In the genomic region with DNA sequence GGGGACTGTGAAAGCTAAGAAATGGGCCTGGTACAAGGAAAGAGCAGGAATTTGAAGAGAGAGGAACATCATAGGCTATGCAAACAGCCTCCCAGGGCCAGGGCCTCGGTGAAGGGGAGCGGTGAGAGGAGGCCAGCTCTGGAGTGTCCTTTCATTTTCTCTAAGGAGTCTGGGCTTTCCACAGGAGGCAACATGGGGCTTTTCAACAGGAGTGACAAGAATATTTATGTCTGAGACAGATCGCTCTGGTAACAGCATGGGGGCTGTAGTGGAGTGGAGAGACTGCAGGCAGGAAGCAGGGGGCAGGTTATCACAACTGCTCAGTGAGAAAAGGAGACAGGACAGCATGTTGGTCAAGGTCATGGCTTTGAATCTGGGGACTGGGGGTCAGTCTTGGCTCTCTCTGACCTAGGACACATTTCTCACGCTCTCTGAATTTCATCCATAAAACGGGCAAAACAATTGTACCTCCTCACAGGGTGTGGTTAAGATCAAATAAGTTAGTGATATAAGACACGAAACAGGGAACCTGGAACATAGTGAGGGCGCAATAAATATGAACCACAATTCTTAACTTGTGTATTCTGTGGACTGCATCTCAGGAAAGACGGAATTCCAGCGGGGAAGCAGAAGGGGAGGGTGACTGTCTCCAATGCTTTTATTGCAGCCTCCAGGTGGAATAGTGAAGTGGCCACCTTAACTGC, we compare ENCODE assay signal across 11 cellular contexts. TPM values are rescaled to one million over a fixed set of nuclear protein-coding genes. Genes with fewer than 3 reads are reported as not detected.
DNase-seq lines count a peak whose midpoint lies in the region; ATAC-seq, FAIRE-seq and TF ChIP-seq lines count a peak whose summit lies in the region.
"Had no signal": no experiment of that assay in that cellular context is flagged by ENCODE, and none has a peak within 500 bp of the region (broad histone marks: within the 10 kb centered on the region; RNA-seq: fewer than 3 reads in every experiment).

No MANE protein-coding gene starts in this region.

- peak overlapping the region in 1 of 4 experiments; percentile 18; a peak in 1 of 7 replicates for H3K9ac ChIP-seq in H1 (replicated peaks in 1 of 4; ENCODE audit: extremely low read depth in 1 of 4, low read depth in 3 of 4, low read length in 3 of 4)

- peak overlapping the region; percentile 49; the same call in 1 of the 2 replicates for H3K18ac ChIP-seq in H1 (ENCODE audit: extremely low read depth, low read length)

- H3K23ac ChIP-seq in H1 (ENCODE audit: insufficient read length), result no peak overlapping the region

- no peak overlapping the region for H2AFZ ChIP-seq in PC-9
- no peak overlapping the region for H2AFZ ChIP-seq in H1 (ENCODE audit: low read length)

- H3K9me3 Mint-ChIP-seq in nephron progenitor cell, result peaks cover 6% of the 10 kb centered on the region
- H3K9me3 Mint-ChIP-seq: T-helper 2 cell treated with Interferon-gamma antibody and Interleukin-4, amounts not matched to agents 5 μg/mL and 100 μg/mL, for 36 hours had no signal

- H3K4me2 ChIP-seq in PC-9 (peak overlapping the region; percentile 67), H1 (ENCODE audit: insufficient read depth in 1 of 2, low read depth in 2 of 2, low read length in 2 of 2) (peak overlapping the region in 1 of 2 experiments; percentile 72; a peak in 2 of 4 replicates)

- no peak for ATAC-seq in GM18519 (IDR thresholded peaks at IDR 0.05; ENCODE audit: low FRiP score, unreplicated experiment)

- H3K4me1 Mint-ChIP-seq in nephron progenitor cell, result peaks cover 34% of the 10 kb centered on the region

- CTCF ChIA-PET in PC-9 (lab: Charles Lee), result interaction anchor here (1.6 to 2.0 kb wide), 2 partner anchors 32 to 36 kb away, joined by 7 to 23 read pairs; no protein-coding TSS in a partner anchor
- CTCF ChIA-PET in H1 (lab: Charles Lee; ENCODE audit: partially characterized antibody), result interaction anchor here (0.8 to 9.5 kb wide), 12 partner anchors 10 to 110 kb away, joined by 3 to 85 read pairs (median 6); no protein-coding TSS in a partner anchor

- H3K56ac ChIP-seq in H1 (replicated peaks; ENCODE audit: insufficient read length, low read depth, low read length), result no peak overlapping the region

- TF ChIP-seq RAD21 in H1 (IDR thresholded peaks at IDR 0.05 in 1 of 2, conservative IDR thresholded peaks at IDR 0.05 in 1 of 2; ENCODE audit: low read depth in 2 of 2, low read length in 2 of 2), result no peak

- no peak for TF ChIP-seq POLR2A in H1 (IDR thresholded peaks at IDR 0.05; ENCODE audit: control extremely low read depth in 1 of 2, low read depth in 2 of 2, low read length in 2 of 2)

- intact Hi-C loops in PC-9 (cut with micrococcal nuclease; ENCODE audit: unreplicated experiment), result loop anchor here (1.0 to 2.0 kb wide), 2 partner anchors 36 to 50 kb away; a partner anchor contains a TSS

- no peaks in the 10 kb centered on the region for H3K9me3 ChIP-seq in PC-9 (ENCODE audit: insufficient read depth, low read depth)
- no peaks in the 10 kb centered on the region for H3K9me3 ChIP-seq in H1 (ENCODE audit: insufficient read depth in 2 of 2, low read depth in 1 of 2, low read length in 1 of 2)

- 77% methylated on average over 9 of the region's 9 CpGs; no CpG with 5 or more reads in 1 of the 2 experiments for WGBS in H1 (ENCODE audit: extremely low coverage in 1 of 2, insufficient coverage in 1 of 2, insufficient read length in 1 of 2, insufficient replicate concordance in 2 of 2, low coverage in 1 of 2, low lambda C conversion rate in 2 of 2, missing lambda C conversion rate in 1 of 2), 2 experiments

- DNase-seq in PC-9 (no peak), H1 (ENCODE audit: low read depth in 1 of 2, low spot score in 2 of 2) (no peak), nephron progenitor cell (peak; percentile 28), UCSD-AML1 (lab: John Stamatoyannopoulos, UW; ENCODE audit: unreplicated experiment) (no peak), NAMALWA (ENCODE audit: low spot score) (no peak), putamen (ENCODE audit: low spot score) (no peak)
- DNase-seq: aorta had no signal

- H3F3A ChIP-seq in PC-9 (ENCODE audit: insufficient read depth, low read depth), result peaks cover 45% of the 10 kb centered on the region

- no peaks in the 10 kb centered on the region; the same call in 1 of the 2 replicates for H3K23me2 ChIP-seq in H1 (ENCODE audit: low read depth, low read length)

- TF ChIP-seq EP300 in H1 (IDR thresholded peaks at IDR 0.05; ENCODE audit: borderline replicate concordance in 1 of 2, low read depth in 2 of 2, low read length in 2 of 2), result no peak

- H3K27ac ChIP-seq in C4-2B (peak overlapping the region; percentile 13; the same call in 1 of the 2 replicates), PC-9 (peak overlapping the region; percentile 86), H1 (ENCODE audit: low read depth, low read length) (peak overlapping the region; percentile 57; the same call in 1 of the 2 replicates)

- no TSS peak for BruUV-seq in PC-9 (replicated peaks; lab: Mats Ljungman, UMichigan)

- no peaks in the 10 kb centered on the region for H3K27me3 ChIP-seq in PC-9 (ENCODE audit: insufficient read depth, low read depth)
- H3K27me3 ChIP-seq in H1 (replicated peaks in 1 of 4; ENCODE audit: control insufficient read depth in 3 of 4, extremely low read depth in 1 of 4, insufficient read depth in 3 of 4, low read length in 3 of 4), result no peaks in the 10 kb centered on the region; a peak in 1 of 7 replicates

- peak overlapping the region; percentile 87 for H4K91ac ChIP-seq in H1 (replicated peaks; ENCODE audit: insufficient read length, low read length)

- H3K79me2 ChIP-seq in PC-9 (ENCODE audit: low read depth) (peaks cover 28% of the 10 kb centered on the region), H1 (ENCODE audit: control insufficient read depth in 1 of 2, insufficient read depth in 2 of 2, low read length in 2 of 2) (no peaks in the 10 kb centered on the region)

- H3K79me1 ChIP-seq in H1 (ENCODE audit: low read depth, low read length), result no peaks in the 10 kb centered on the region

- TF ChIP-seq CTCF in C4-2B (conservative IDR thresholded peaks at IDR 0.05), result no peak
- TF ChIP-seq CTCF in PC-9 (conservative IDR thresholded peaks at IDR 0.05), result no peak
- no peak for TF ChIP-seq CTCF in H1 (IDR thresholded peaks at IDR 0.05; ENCODE audit: control extremely low read depth in 1 of 3, insufficient read depth in 1 of 3, low read depth in 1 of 3, low read length in 3 of 3)
- no peak for TF ChIP-seq CTCF in nephron progenitor cell (IDR thresholded peaks at IDR 0.05)

- H3K9me2 ChIP-seq in PC-9 (ENCODE audit: insufficient read depth), result no peaks in the 10 kb centered on the region

- H4K8ac ChIP-seq in H1 (ENCODE audit: extremely low read depth, insufficient read depth, low read length), result peak overlapping the region; percentile 66; the same call in 1 of the 2 replicates

- peak overlapping the region; percentile 32 for H3K4me3 Mint-ChIP-seq in nephron progenitor cell
- H3K4me3 Mint-ChIP-seq: memory B cell; T-helper 2 cell treated with Interferon-gamma antibody and Interleukin-4, amounts not matched to agents 5 μg/mL and 100 μg/mL, for 36 hours had no signal

- POLR2A ChIA-PET in PC-9 (lab: Charles Lee; ENCODE audit: unreplicated experiment) (interaction anchor here (1.2 kb wide), 1 partner anchor 86 kb away, joined by 4 read pairs; no protein-coding TSS in a partner anchor), H1 (lab: Charles Lee; ENCODE audit: partially characterized antibody) (interaction anchor here (0.7 to 1.9 kb wide), 8 partner anchors 13 to 116 kb away, joined by 3 to 9 read pairs (median 4); a partner anchor contains a TSS)

- peaks cover 13% of the 10 kb centered on the region for H3K27me3 Mint-ChIP-seq in nephron progenitor cell (ENCODE audit: low read depth, poor library complexity)
- H3K27me3 Mint-ChIP-seq: memory B cell had no signal

- H4K20me1 ChIP-seq in PC-9 (ENCODE audit: insufficient read depth), result no peaks in the 10 kb centered on the region
- H4K20me1 ChIP-seq in H1 (replicated peaks in 1 of 2; ENCODE audit: control insufficient read depth in 1 of 2, insufficient read depth in 2 of 2, low read length in 2 of 2), result no peaks in the 10 kb centered on the region

- H3K36me3 ChIP-seq in PC-9 (ENCODE audit: low read depth), result no peaks in the 10 kb centered on the region
- H3K36me3 ChIP-seq in H1 (ENCODE audit: control insufficient read depth in 2 of 4, insufficient read depth in 4 of 4, low read length in 3 of 4), result no peaks in the 10 kb centered on the region

- H4K5ac ChIP-seq in H1 (ENCODE audit: insufficient read length, low read depth, low read length), result peak overlapping the region; percentile 15

- no peak overlapping the region; the same call in none of the 2 replicates for H2BK15ac ChIP-seq in H1 (ENCODE audit: low read length)

- FAIRE-seq in H1 (lab: Jason Lieb, UNC), result no peak

- H3K4me1 ChIP-seq in PC-9 (replicated peaks; ENCODE audit: insufficient read depth) (peaks cover 55% of the 10 kb centered on the region), H1 (replicated peaks in 1 of 4; ENCODE audit: control insufficient read depth in 3 of 4, insufficient read depth in 4 of 4, low read length in 3 of 4) (peaks cover 13 to 18% (median 16%) of the 10 kb centered on the region in 4 experiments)

- H3K36me3 Mint-ChIP-seq in nephron progenitor cell (ENCODE audit: low read depth), result peaks cover 7% of the 10 kb centered on the region

- peak overlapping the region; percentile 66; the same call in 1 of the 2 replicates for H2BK20ac ChIP-seq in H1 (ENCODE audit: low read length)

- H2BK5ac ChIP-seq in H1 (ENCODE audit: low read depth, low read length), result peak overlapping the region; percentile 78

- H3K14ac ChIP-seq in H1 (ENCODE audit: insufficient read length), result no peak overlapping the region

- peak overlapping the region; percentile 95 for H3K27ac Mint-ChIP-seq in nephron progenitor cell
- H3K27ac Mint-ChIP-seq: memory B cell; T-helper 2 cell treated with Interferon-gamma antibody and Interleukin-4, amounts not matched to agents 5 μg/mL and 100 μg/mL, for 36 hours had no signal

- peak overlapping the region; percentile 24 for H2BK120ac ChIP-seq in H1 (replicated peaks; ENCODE audit: low read depth, low read length)

- H2AK5ac ChIP-seq in H1 (ENCODE audit: low read depth, low read length), result peak overlapping the region; percentile 43

- H3K4ac ChIP-seq in H1 (replicated peaks; ENCODE audit: insufficient read length, low read depth, low read length), result peak overlapping the region; percentile 81

- H2BK12ac ChIP-seq in H1 (ENCODE audit: low read depth, low read length), result peak overlapping the region; percentile 95

- H3K4me3 ChIP-seq in PC-9 (no peak overlapping the region), H1 (ENCODE audit: extremely low read depth in 1 of 4, insufficient read depth in 2 of 4, low read depth in 3 of 4, low read length in 4 of 4) (no peak overlapping the region)

RNA-seq across cellular contexts. Expression of a gene that starts 49.9 kb away (rescaled TPM):
- 68.5 and 71.8 TPM in 2 replicates for total RNA-seq in PC-9 (2021)
- total RNA-seq in H1 (2021; fragmentation: NEBNext Ultra II Directional; extraction: Animal tissue kit (Norgen Biotek cat#: 25700)), result 3.3 and 3.4 TPM in 2 replicates
- 2.0 and 4.2 TPM in 2 replicates for polyA plus RNA-seq in H1 (2011; rRNA removed)
- polyA plus RNA-seq in H1 (2011; cell fraction: cytosol; rRNA removed), result 2.8 TPM
- 5.6 TPM for polyA plus RNA-seq in H1 (2011; cell fraction: nucleus; rRNA removed)
- polyA plus RNA-seq in H1 (2012, experiment 1 of 2), result 2.4 to 3.2 TPM (median 2.7 TPM) in 4 replicates
- polyA plus RNA-seq in H1 (2012, experiment 2 of 2), result 3.4 TPM
- polyA plus RNA-seq in H1 (2013, experiment 1 of 2), result 4.5 TPM
- 4.3 TPM for polyA plus RNA-seq in H1 (2013, experiment 2 of 2)
- polyA minus RNA-seq in H1 (2011; rRNA and poly(A)+ RNA removed), result 3.0 and 4.6 TPM in 2 replicates
- 1.7 TPM for polyA minus RNA-seq in H1 (2011; cell fraction: cytosol; rRNA and poly(A)+ RNA removed)
- 5.1 TPM for polyA minus RNA-seq in H1 (2011; cell fraction: nucleus; rRNA and poly(A)+ RNA removed)

RNA-seq across cellular contexts. Expression of a gene that starts 50.3 kb away (rescaled TPM):
- total RNA-seq in PC-9 (2021), result 7.2 and 15.2 TPM in 2 replicates
- not detected in 2 replicates for total RNA-seq in H1 (2021; fragmentation: NEBNext Ultra II Directional; extraction: Animal tissue kit (Norgen Biotek cat#: 25700))
- polyA plus RNA-seq in H1 (2011; rRNA removed), result 0.22 and 0.59 TPM in 2 replicates
- polyA plus RNA-seq in H1 (2011; cell fraction: cytosol; rRNA removed), result 0.21 TPM
- polyA plus RNA-seq in H1 (2011; cell fraction: nucleus; rRNA removed), result 0.33 TPM
- 1.9 to 2.8 TPM (median 2.5 TPM) in 4 replicates for polyA plus RNA-seq in H1 (2012, experiment 1 of 2)
- polyA plus RNA-seq in H1 (2012, experiment 2 of 2), result 0.42 TPM
- polyA plus RNA-seq in H1 (2013, experiment 1 of 2), result under 0.01 TPM
- 0.09 TPM for polyA plus RNA-seq in H1 (2013, experiment 2 of 2)
- 0.10 and 0.73 TPM in 2 replicates for polyA minus RNA-seq in H1 (2011; rRNA and poly(A)+ RNA removed)
- polyA minus RNA-seq in H1 (2011; cell fraction: cytosol; rRNA and poly(A)+ RNA removed), result not detected
- 0.20 TPM for polyA minus RNA-seq in H1 (2011; cell fraction: nucleus; rRNA and poly(A)+ RNA removed)

Comparison
In these comparisons a context has a peak if more than half of its experiments do, and no peak if none do; other contexts are left out.
1. H3K27ac ChIP-seq: peak in every context shown above with its lines; median percentile 86 in PC-9; 57 in H1; 13 in C4-2B.
2. RNA of a gene that starts 49.9 kb away (total RNA-seq): 68.5 to 71.8 TPM in PC-9; 3.3 to 3.4 TPM in H1; every median in the first group is over 10 times any median in the second.